8 cellular contexts compared by ENCODE assay signal in genomic region chr17:36947922-36948716, GRCh38. TPM values are rescaled to one million over a fixed set of nuclear protein-coding genes. Genes with fewer than 3 reads are reported as not detected.
DNase-seq lines count a peak whose midpoint lies in the region; ATAC-seq and TF ChIP-seq lines count a peak whose summit lies in the region.

No MANE protein-coding gene starts in this region.

- H3K4me3 ChIP-seq in ACC112 (ENCODE audit: low read depth, low read length) (peak overlapping the region; percentile 84), Peyer's patch (peak overlapping the region; percentile 59 to 93 (median 92)), neutrophil (ENCODE audit: low read depth in 1 of 2, low read length in 1 of 2) (peak overlapping the region; percentile 87 to 99)

- TF ChIP-seq POLR2A in Peyer's patch (IDR thresholded peaks at IDR 0.05) (no peak), erythroblast (IDR thresholded peaks at IDR 0.05; ENCODE audit: low read length) (no peak)

- H3K27me3 ChIP-seq in ACC112 (ENCODE audit: insufficient read depth, low read length) (peaks cover 49% of the 10 kb centered on the region), Peyer's patch (peaks cover 0 to 35% of the 10 kb centered on the region in 2 donors), neutrophil (peaks cover 52% of the 10 kb centered on the region)

- H3K36me3 ChIP-seq in ACC112 (ENCODE audit: insufficient read depth, low read length) (no peaks in the 10 kb centered on the region), Peyer's patch (peaks cover 0 to 7% (median 0%) of the 10 kb centered on the region in 3 donors), neutrophil (peaks cover 26% of the 10 kb centered on the region)

- DNase-seq in Peyer's patch (no peak), erythroblast (lab: John Stamatoyannopoulos, UW) (peak; percentile 47 to 51), 8988T (no peak)

- H3K4me1 ChIP-seq in ACC112 (ENCODE audit: control insufficient read depth, insufficient read depth, low read length, unreplicated experiment) (peaks cover 9% of the 10 kb centered on the region), Peyer's patch (peaks cover 0 to 19% (median 10%) of the 10 kb centered on the region in 4 donors), neutrophil (ENCODE audit: control insufficient read depth in 1 of 2, insufficient read depth in 1 of 2, low read depth in 1 of 2, low read length in 1 of 2) (peaks cover 32 to 34% of the 10 kb centered on the region in 2 experiments)

- H3K27ac ChIP-seq in ACC112 (ENCODE audit: low read depth, low read length): no peak overlapping the region
- peak overlapping the region; percentile 79 to 93 (median 89) for H3K27ac ChIP-seq in Peyer's patch
- H3K27ac ChIP-seq in neutrophil: peak overlapping the region; percentile 90

- TF ChIP-seq CTCF in Peyer's patch (IDR thresholded peaks at IDR 0.05) (no peak), neutrophil (IDR thresholded peaks at IDR 0.05) (no peak)

- H2AFZ ChIP-seq in ACC112 (ENCODE audit: low read length, unreplicated experiment): peak overlapping the region; percentile 19

- ATAC-seq in GM21717 (IDR thresholded peaks at IDR 0.05; ENCODE audit: unreplicated experiment) (peak; percentile 3), GM18502 (IDR thresholded peaks at IDR 0.05; ENCODE audit: poor library complexity, unreplicated experiment) (no peak), HG02588 (IDR thresholded peaks at IDR 0.05; ENCODE audit: unreplicated experiment) (no peak)

- peaks cover 20% of the 10 kb centered on the region for H3K79me2 ChIP-seq in ACC112 (ENCODE audit: control insufficient read depth, insufficient read depth, low read length, unreplicated experiment)

- H3K9me3 ChIP-seq in Peyer's patch: no peaks in the 10 kb centered on the region
- H3K9me3 ChIP-seq in neutrophil: no peaks in the 10 kb centered on the region

RNA-seq across cellular contexts. Expression of gene AATF, which starts 0.6 kb away (rescaled TPM):
- total RNA-seq in Peyer's patch: 10 to 100 TPM; 26.9 to 57.8 (median 35.4) TPM

RNA-seq across cellular contexts. Expression of gene LHX1, which starts 10.8 kb away (rescaled TPM):
- total RNA-seq in Peyer's patch: not detected

Comparison
In these comparisons a context has a peak if more than half of its experiments do, and no peak if none do; other contexts are left out.
1. DNase-seq: peak in erythroblast (2 of 2); none in Peyer's patch (0 of 3) and 8988T (single experiment).
2. Peak in every context shown above with its lines, with median percentiles within 50 percentile points of each other: H3K4me3 ChIP-seq.